Comparison of ENCODE assay signal across 19 cellular contexts in the genomic region with DNA sequence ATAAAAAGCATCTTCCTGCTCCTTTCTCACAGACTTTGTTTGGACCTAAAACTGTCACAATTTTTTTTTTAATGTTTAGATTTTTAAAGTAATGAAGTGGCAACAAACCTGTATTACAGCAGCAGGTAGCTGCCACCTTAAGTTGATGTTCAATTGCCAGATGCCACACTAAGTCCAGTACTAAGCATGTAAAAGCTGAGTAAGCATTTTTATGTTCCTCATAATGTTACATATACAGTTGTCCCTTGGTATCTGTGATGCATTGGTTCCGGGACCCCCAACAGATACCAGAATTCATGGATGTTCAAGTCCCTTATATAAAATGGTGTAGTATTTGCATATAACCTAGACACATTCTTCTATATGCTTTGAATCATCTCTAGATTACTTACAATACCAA. TPM values are rescaled to one million over a fixed set of nuclear protein-coding genes. Genes with fewer than 3 reads are reported as not detected.
DNase-seq lines count a peak whose midpoint lies in the region; ATAC-seq lines count a peak whose summit lies in the region.
"Had no signal": no experiment of that assay in that cellular context is flagged by ENCODE, and none has a peak within 500 bp of the region (broad histone marks: within the 10 kb centered on the region; RNA-seq: fewer than 3 reads in every experiment).

No MANE protein-coding gene starts in this region.

- H3K27ac Mint-ChIP-seq in activated T-cell treated with anti-CD3 and anti-CD28 coated beads, Interleukin-2, amount 50 U/mL, for 72 hours = peak overlapping the region; percentile 39
- H3K27ac Mint-ChIP-seq in CD4-positive, alpha-beta memory T cell = peak overlapping the region in 5 of 7 donors; percentile 38 to 65 (median 54)
- peak overlapping the region; percentile 84 for H3K27ac Mint-ChIP-seq in T-helper 17 cell
- peak overlapping the region; percentile 56 for H3K27ac Mint-ChIP-seq in memory B cell
- H3K27ac Mint-ChIP-seq: B cell, GM23338 had no signal

- H3K36me3 Mint-ChIP-seq in activated T-cell treated with anti-CD3 and anti-CD28 coated beads, Interleukin-2, amount 50 U/mL, for 72 hours (ENCODE audit: insufficient read depth in 2 of 2) = peaks cover 4 to 36% of the 10 kb centered on the region in 2 donors
- peaks cover 46% of the 10 kb centered on the region for H3K36me3 Mint-ChIP-seq in activated T-cell treated with anti-CD3 and anti-CD28 coated beads, Interleukin-2, amount 50 U/mL, for 4 hours (ENCODE audit: insufficient read depth)
- peaks cover 22 to 64% of the 10 kb centered on the region in 2 donors for H3K36me3 Mint-ChIP-seq in CD4-positive, alpha-beta memory T cell
- peaks cover 12% of the 10 kb centered on the region for H3K36me3 Mint-ChIP-seq in T-helper 17 cell (ENCODE audit: low read depth)
- peaks cover 24% of the 10 kb centered on the region for H3K36me3 Mint-ChIP-seq in memory B cell

- no peak overlapping the region for H3K4me3 ChIP-seq in CD4-positive, alpha-beta memory T cell (ENCODE audit: low read length in 2 of 2)
- H3K4me3 ChIP-seq: GM23338, SJCRH30 had no signal

- CTCF ChIA-PET in CD4-positive, alpha-beta memory T cell (lab: Charles Lee; ENCODE audit: partially characterized antibody) = no interaction called here

- H3K27me3 Mint-ChIP-seq in activated T-cell treated with anti-CD3 and anti-CD28 coated beads, Interleukin-2, amount 50 U/mL, for 72 hours (ENCODE audit: low read depth) = no peaks in the 10 kb centered on the region
- H3K27me3 Mint-ChIP-seq in activated T-cell treated with anti-CD3 and anti-CD28 coated beads, Interleukin-2, amount 50 U/mL, for 4 hours (ENCODE audit: low read depth) = no peaks in the 10 kb centered on the region
- no peaks in the 10 kb centered on the region for H3K27me3 Mint-ChIP-seq in CD4-positive, alpha-beta memory T cell
- H3K27me3 Mint-ChIP-seq in T-helper 17 cell = no peaks in the 10 kb centered on the region
- H3K27me3 Mint-ChIP-seq in memory B cell = no peaks in the 10 kb centered on the region
- H3K27me3 Mint-ChIP-seq: B cell had no signal

- POLR2A ChIA-PET in CD4-positive, alpha-beta memory T cell (lab: Charles Lee; ENCODE audit: partially characterized antibody) = no interaction called here

- no peak overlapping the region for H3K4me3 Mint-ChIP-seq in activated T-cell treated with anti-CD3 and anti-CD28 coated beads, Interleukin-2, amount 50 U/mL, for 72 hours
- H3K4me3 Mint-ChIP-seq in activated T-cell treated with anti-CD3 and anti-CD28 coated beads, Interleukin-2, amount 50 U/mL, for 4 hours = no peak overlapping the region
- H3K4me3 Mint-ChIP-seq in CD4-positive, alpha-beta memory T cell = no peak overlapping the region
- H3K4me3 Mint-ChIP-seq in T-helper 17 cell (no peak overlapping the region), memory B cell (no peak overlapping the region)
- H3K4me3 Mint-ChIP-seq: B cell, GM23338 had no signal

- no peaks in the 10 kb centered on the region for H3K27me3 ChIP-seq in CD4-positive, alpha-beta memory T cell (ENCODE audit: insufficient read depth, low read length)
- H3K27me3 ChIP-seq: SJCRH30 had no signal

- H3K9me3 Mint-ChIP-seq in activated T-cell treated with anti-CD3 and anti-CD28 coated beads, Interleukin-2, amount 50 U/mL, for 72 hours = no peaks in the 10 kb centered on the region
- no peaks in the 10 kb centered on the region for H3K9me3 Mint-ChIP-seq in activated T-cell treated with anti-CD3 and anti-CD28 coated beads, Interleukin-2, amount 50 U/mL, for 4 hours
- no peaks in the 10 kb centered on the region for H3K9me3 Mint-ChIP-seq in CD4-positive, alpha-beta memory T cell
- H3K9me3 Mint-ChIP-seq in memory B cell = no peaks in the 10 kb centered on the region
- H3K9me3 Mint-ChIP-seq: GM23338 had no signal

- H3K36me3 ChIP-seq in CD4-positive, alpha-beta memory T cell (ENCODE audit: insufficient read depth, low read length) = peaks cover 30% of the 10 kb centered on the region

- no peaks in the 10 kb centered on the region for H3K9me3 ChIP-seq in CD4-positive, alpha-beta memory T cell (ENCODE audit: control insufficient read depth in 1 of 2, low read length in 2 of 2)
- no peaks in the 10 kb centered on the region for H3K9me3 ChIP-seq in T-helper 17 cell (ENCODE audit: control insufficient read depth, low read length, poor library complexity, severe bottlenecking)
- H3K9me3 ChIP-seq: SJCRH30 had no signal

- ATAC-seq in activated T-cell treated with anti-CD3 and anti-CD28 coated beads, Interleukin-2, amount 50 U/mL, for 72 hours (replicated peaks in 1 of 2) = no peak
- no peak for ATAC-seq in activated T-cell treated with anti-CD3 and anti-CD28 coated beads, Interleukin-2, amount 50 U/mL, for 4 hours
- no peak for ATAC-seq in T-helper 17 cell
- no peak for ATAC-seq in memory B cell (ENCODE audit: low read depth)
- ATAC-seq in GM19467 (IDR thresholded peaks at IDR 0.05; ENCODE audit: unreplicated experiment) = no peak
- ATAC-seq: GM23338, HCT116, Panc1 had no signal

- H3K4me1 ChIP-seq in CD4-positive, alpha-beta memory T cell (ENCODE audit: insufficient read depth, low read length) = peaks cover 32% of the 10 kb centered on the region
- H3K4me1 ChIP-seq: SJCRH30 had no signal

- no peak for DNase-seq in activated T-cell treated with anti-CD3 and anti-CD28 coated beads, Interleukin-2, amount 50 U/mL, for 72 hours
- DNase-seq in activated T-cell treated with anti-CD3 and anti-CD28 coated beads, Interleukin-2, amount 50 U/mL, for 4 hours = no peak
- no peak for DNase-seq in CD4-positive, alpha-beta memory T cell
- DNase-seq in T-helper 17 cell (no peak), memory B cell (ENCODE audit: low spot score in 2 of 2) (no peak), COLO829 (ENCODE audit: low spot score) (no peak)
- no peak for DNase-seq in stimulated activated CD4-positive, alpha-beta T cell treated with anti-CD3 and anti-CD28 coated beads, Interleukin-1b, Interleukin-23, amount 100 ng/mL, for 48 hours
- DNase-seq: 8988T, NCI-H1048, NCI-H146, NCI-H2081, NCI-H446 treated with DMSO at 0.1 percent for 48 hours, SJCRH30 had no signal

- no peak overlapping the region for H3K27ac ChIP-seq in CD4-positive, alpha-beta memory T cell (ENCODE audit: low read depth, low read length)
- H3K27ac ChIP-seq: KMS-11, SJCRH30 had no signal

- intact Hi-C loops in CD4-positive, alpha-beta memory T cell (cut with micrococcal nuclease) = no loop called here

- H3K4me1 Mint-ChIP-seq in activated T-cell treated with anti-CD3 and anti-CD28 coated beads, Interleukin-2, amount 50 U/mL, for 72 hours (ENCODE audit: low read depth) = peaks cover 28% of the 10 kb centered on the region
- H3K4me1 Mint-ChIP-seq in activated T-cell treated with anti-CD3 and anti-CD28 coated beads, Interleukin-2, amount 50 U/mL, for 4 hours (ENCODE audit: low read depth) = peaks cover 44% of the 10 kb centered on the region
- peaks cover 39 to 43% (median 41%) of the 10 kb centered on the region in 4 donors for H3K4me1 Mint-ChIP-seq in CD4-positive, alpha-beta memory T cell
- H3K4me1 Mint-ChIP-seq in T-helper 17 cell = peaks cover 41% of the 10 kb centered on the region
- peaks cover 17% of the 10 kb centered on the region for H3K4me1 Mint-ChIP-seq in memory B cell

RNA-seq across cellular contexts. Expression of a gene that starts 45.1 kb away (rescaled TPM):
- 10 to 100 TPM; 37.4 to 39.7 TPM for total RNA-seq in activated T-cell treated with anti-CD3 and anti-CD28 coated beads, Interleukin-2, amount 50 U/mL, for 72 hours
- total RNA-seq in activated T-cell treated with anti-CD3 and anti-CD28 coated beads, Interleukin-2, amount 50 U/mL, for 4 hours = 10 to 100 TPM; 39.3 to 53.8 (median 43.8) TPM
- 100 to 1,000 TPM in 1 of 2 experiments, 10 to 100 TPM in 1; 99.3 to 103 TPM for total RNA-seq in CD4-positive, alpha-beta memory T cell
- 10 to 100 TPM in 1 of 2 donors, under 1 TPM in 1; 0.88 to 27.3 TPM for polyA plus RNA-seq in CD4-positive, alpha-beta memory T cell
- total RNA-seq in T-helper 17 cell = 10 to 100 TPM; 71.5 to 72.1 TPM
